ENCODE assay signal across 24 cellular contexts in the genomic region with DNA sequence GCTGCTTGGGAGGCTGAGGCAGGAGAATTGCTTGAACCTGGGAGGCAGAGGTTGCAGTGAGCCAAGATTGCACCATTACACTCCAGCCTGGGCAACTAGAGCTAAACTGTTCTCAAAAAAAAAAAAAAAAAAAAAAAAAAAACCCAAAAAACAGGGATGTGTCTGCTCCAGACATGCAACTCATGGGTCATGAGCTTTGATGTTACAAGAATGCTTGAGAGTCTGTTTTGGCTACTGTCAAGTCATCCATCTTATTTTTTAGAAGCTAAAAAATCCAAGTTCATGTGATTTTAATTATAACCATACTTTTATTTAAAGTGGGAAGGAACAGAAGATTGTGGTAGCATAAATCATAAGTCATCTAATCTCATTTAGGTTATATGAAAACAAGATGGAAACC.
"Had no signal": no experiment of that assay in that cellular context is flagged by ENCODE, and none has a peak within 500 bp of the region (broad histone marks: within the 10 kb centered on the region; RNA-seq: fewer than 3 reads in every experiment).

No MANE protein-coding gene starts in this region.

- DNase-seq: dermis blood vessel endothelial cell; effector memory CD4-positive, alpha-beta T cell; erythroblast; esophagus squamous epithelium; gastrocnemius medialis; head of caudate nucleus; left ventricle myocardium superior; lower lobe of right lung; naive thymus-derived CD8-positive, alpha-beta T cell; nephron progenitor cell; nucleus accumbens; right cardiac atrium; sigmoid colon; stimulated activated CD4-positive, alpha-beta T cell treated with anti-CD3 and anti-CD28 coated beads, Interleukin-2, amount 100 ng/mL, for 24 hours; stimulated activated CD4-positive, alpha-beta T cell treated with anti-CD3 and anti-CD28 coated beads, Interleukin-4, amount 100 ng/mL, for 4 hours; stimulated activated naive B cell treated with anti-CD40 and anti-IgM and Interleukin-4, amounts not matched to agents 10 μg/mL and 1 μg/mL and 100 μg/mL, for 72 hours; upper lobe of left lung had no signal

- ATAC-seq: gastrocnemius medialis; left ventricle myocardium superior; lower lobe of right lung; naive thymus-derived CD8-positive, alpha-beta T cell; right cardiac atrium; stimulated activated naive B cell treated with anti-CD40 and anti-IgM and Interleukin-4, amounts not matched to agents 10 μg/mL and 1 μg/mL and 100 μg/mL, for 72 hours had no signal

- FAIRE-seq: keratinocyte, urothelium cell line had no signal

- H3K27me3 Mint-ChIP-seq: stimulated activated naive B cell treated with anti-CD40 and anti-IgM and Interleukin-4, amounts not matched to agents 10 μg/mL and 1 μg/mL and 100 μg/mL, for 72 hours; stimulated activated naive CD8-positive, alpha-beta T cell treated with anti-CD3 and anti-CD28 coated beads, Interleukin-15, Interleukin-2, amounts not matched to agents 100 ng/mL and 50 ng/mL, for 24 hours had no signal

- H3K9me3 ChIP-seq: esophagus squamous epithelium, gastrocnemius medialis, lower lobe of right lung, prostate gland, sigmoid colon, thoracic aorta, tibial nerve, upper lobe of left lung had no signal

- H3K36me3 ChIP-seq: esophagus squamous epithelium, gastrocnemius medialis, lower lobe of right lung, prostate gland, sigmoid colon, thoracic aorta, tibial nerve, upper lobe of left lung had no signal

- H3K4me3 Mint-ChIP-seq: naive thymus-derived CD8-positive, alpha-beta T cell; nephron progenitor cell; stimulated activated naive B cell treated with anti-CD40 and anti-IgM and Interleukin-4, amounts not matched to agents 10 μg/mL and 1 μg/mL and 100 μg/mL, for 72 hours; stimulated activated naive CD8-positive, alpha-beta T cell treated with anti-CD3 and anti-CD28 coated beads, Interleukin-15, Interleukin-2, amounts not matched to agents 100 ng/mL and 50 ng/mL, for 24 hours had no signal

- H3K27ac ChIP-seq: coronary artery, esophagus squamous epithelium, gastrocnemius medialis, lower lobe of right lung, prostate gland, sigmoid colon, thoracic aorta, tibial nerve, upper lobe of left lung had no signal

- H3K27ac Mint-ChIP-seq: naive thymus-derived CD8-positive, alpha-beta T cell; nephron progenitor cell; stimulated activated naive B cell treated with anti-CD40 and anti-IgM and Interleukin-4, amounts not matched to agents 10 μg/mL and 1 μg/mL and 100 μg/mL, for 72 hours; stimulated activated naive CD8-positive, alpha-beta T cell treated with anti-CD3 and anti-CD28 coated beads, Interleukin-15, Interleukin-2, amounts not matched to agents 100 ng/mL and 50 ng/mL, for 24 hours had no signal

- H3K27me3 ChIP-seq: esophagus squamous epithelium, gastrocnemius medialis, sigmoid colon, tibial nerve, upper lobe of left lung had no signal

- H3K4me1 Mint-ChIP-seq: naive thymus-derived CD8-positive, alpha-beta T cell; nephron progenitor cell had no signal

- H3K4me3 ChIP-seq: coronary artery, esophagus squamous epithelium, gastrocnemius medialis, lower lobe of right lung, prostate gland, sigmoid colon, thoracic aorta, tibial nerve, upper lobe of left lung had no signal

- H3K4me1 ChIP-seq: esophagus squamous epithelium, lower lobe of right lung, prostate gland, sigmoid colon, tibial nerve, upper lobe of left lung had no signal

- H3K9me3 Mint-ChIP-seq: nephron progenitor cell had no signal
